21 cellular contexts compared by ENCODE assay signal in genomic region chr6:148968636-148969270, GRCh38.
A peak's percentile ranks its signal among the peaks of the same experiment; 100 is the strongest.
DNase-seq lines count a peak whose midpoint lies in the region; ATAC-seq and TF ChIP-seq lines count a peak whose summit lies in the region.
"Had no signal": no experiment of that assay in that cellular context is flagged by ENCODE, and none has a peak within 500 bp of the region (broad histone marks: within the 10 kb centered on the region; RNA-seq: fewer than 3 reads in every experiment).

No MANE protein-coding gene starts in this region.

- H3K9me3 ChIP-seq in GM23248 (ENCODE audit: low read depth) (no peaks in the 10 kb centered on the region), adipocyte (ENCODE audit: control insufficient read depth, low read length) (no peaks in the 10 kb centered on the region), smooth muscle cell (replicated peaks; ENCODE audit: low read depth) (no peaks in the 10 kb centered on the region)
- H3K9me3 ChIP-seq: BLaER1, neutrophil, tibial nerve had no signal

- no peaks in the 10 kb centered on the region for H3K79me2 ChIP-seq in GM23248 (ENCODE audit: insufficient read depth)
- no peaks in the 10 kb centered on the region for H3K79me2 ChIP-seq in smooth muscle cell (ENCODE audit: low read depth)

- H3K27me3 ChIP-seq in GM23248 (replicated peaks; ENCODE audit: insufficient read depth) (no peaks in the 10 kb centered on the region), adipocyte (replicated peaks; ENCODE audit: control insufficient read depth, insufficient read depth, low read length) (no peaks in the 10 kb centered on the region), smooth muscle cell (ENCODE audit: low read depth) (no peaks in the 10 kb centered on the region)
- H3K27me3 ChIP-seq: BLaER1, tibial nerve had no signal

- intact Hi-C loops in Right ventricle myocardium superior (cut with DNase I) = no loop called here

- H3K4me1 Mint-ChIP-seq in T-cell = peaks cover 0 to 7% (median 6%) of the 10 kb centered on the region in 3 donors

- H2AFZ ChIP-seq in GM23248 = no peak overlapping the region; the same call in 1 of the 2 replicates
- H2AFZ ChIP-seq in smooth muscle cell (ENCODE audit: low read depth) = no peak overlapping the region

- H4K20me1 ChIP-seq in GM23248 (ENCODE audit: insufficient read depth) (no peaks in the 10 kb centered on the region), smooth muscle cell (ENCODE audit: low read depth) (no peaks in the 10 kb centered on the region)

- no peaks in the 10 kb centered on the region for H3K36me3 Mint-ChIP-seq in T-cell

- H3K4me3 ChIP-seq in GM23248 (peak overlapping the region; percentile 16; the same call in 1 of the 2 replicates), adipocyte (ENCODE audit: low read length) (peak overlapping the region; percentile 55), fibroblast of mammary gland (ENCODE audit: control insufficient read depth, low read depth, low read length) (no peak overlapping the region), smooth muscle cell (no peak overlapping the region)
- H3K4me3 ChIP-seq: BLaER1, tibial nerve had no signal

- POLR2A ChIA-PET in T-cell (lab: Charles Lee) = no interaction called here

- CTCF ChIA-PET in T-cell (lab: Charles Lee) = no interaction called here

- H3K4me2 ChIP-seq in GM23248 (ENCODE audit: unreplicated experiment) (peak overlapping the region; percentile 56), smooth muscle cell (peak overlapping the region; percentile 32)
- H3K4me2 ChIP-seq: BLaER1 had no signal

- H3K9me3 Mint-ChIP-seq in T-cell = no peaks in the 10 kb centered on the region
- H3K9me3 Mint-ChIP-seq: activated B cell treated with CpG ODN at 0.5 μM for 24 hours; activated CD8-positive, alpha-beta T cell treated with anti-CD3 and anti-CD28 coated beads for 36 hours; activated T-cell treated with anti-CD3 and anti-CD28 coated beads, Interleukin-2, amount 50 U/mL, for 24 hours; dendritic cell treated with granulocyte-macrophage colony-stimulating factor and Interleukin-4, amounts not matched to agents 40 ng/mL and 50 ng/mL, for 4 days; stimulated activated naive B cell treated with anti-CD40 and anti-IgM and Interleukin-4, amounts not matched to agents 10 μg/mL and 1 μg/mL and 100 μg/mL, for 72 hours had no signal

- peaks cover 26% of the 10 kb centered on the region for H3F3A ChIP-seq in GM23248 (ENCODE audit: insufficient read depth)
- no peaks in the 10 kb centered on the region for H3F3A ChIP-seq in smooth muscle cell (ENCODE audit: low read depth)

- ATAC-seq in Right ventricle myocardium superior (ENCODE audit: poor library complexity) = no peak
- ATAC-seq in T-cell (replicated peaks in 1 of 4) = no peak
- ATAC-seq: activated CD8-positive, alpha-beta T cell treated with anti-CD3 and anti-CD28 coated beads for 36 hours; left lobe of liver; stimulated activated naive B cell treated with anti-CD40 and anti-IgM and Interleukin-4, amounts not matched to agents 10 μg/mL and 1 μg/mL and 100 μg/mL, for 72 hours had no signal

- H3K36me3 ChIP-seq in GM23248 (ENCODE audit: low read depth) (no peaks in the 10 kb centered on the region), adipocyte (ENCODE audit: control insufficient read depth, insufficient read depth, low read length, severe bottlenecking) (no peaks in the 10 kb centered on the region), smooth muscle cell (ENCODE audit: low read depth) (no peaks in the 10 kb centered on the region)
- H3K36me3 ChIP-seq: neutrophil had no signal

- H3K4me1 ChIP-seq in GM23248 (ENCODE audit: insufficient read depth) = peaks cover 39% of the 10 kb centered on the region
- H3K4me1 ChIP-seq in adipocyte (ENCODE audit: control insufficient read depth, insufficient read depth, low read length) = peaks cover 36% of the 10 kb centered on the region
- peaks cover 44% of the 10 kb centered on the region for H3K4me1 ChIP-seq in smooth muscle cell (ENCODE audit: low read depth)

- H3K27ac ChIP-seq in GM23248 (peak overlapping the region; percentile 96), smooth muscle cell (ENCODE audit: low read depth) (peak overlapping the region; percentile 26)
- H3K27ac ChIP-seq: BLaER1, neutrophil had no signal

- peak; percentile 82 for DNase-seq in GM23248
- DNase-seq in adipocyte (ENCODE audit: low read depth) = peak; percentile 77
- peak; percentile 27 for DNase-seq in fibroblast of mammary gland (ENCODE audit: low read depth)
- no peak for DNase-seq in smooth muscle cell (lab: John Stamatoyannopoulos, UW; ENCODE audit: unreplicated experiment)
- no peak for DNase-seq in Right ventricle myocardium superior
- DNase-seq in T-cell = no peak
- DNase-seq in stimulated activated CD4-positive, alpha-beta T cell treated with anti-CD3 and anti-CD28 coated beads, Interleukin-2, amount 100 ng/mL, for 48 hours = no peak
- DNase-seq: activated B cell treated with CpG ODN at 0.5 μM for 24 hours; activated CD8-positive, alpha-beta T cell treated with anti-CD3 and anti-CD28 coated beads for 36 hours; activated naive CD4-positive, alpha-beta T cell treated with anti-CD3 and anti-CD28 coated beads, Interleukin-2, amount 50 U/mL, for 16 hours; activated T-cell treated with anti-CD3 and anti-CD28 coated beads, Interleukin-2, amount 50 U/mL, for 24 hours; GOT3; NCI-H1105 treated with DMSO at 0.1 percent for 48 hours; NCI-H2081 treated with DMSO at 0.1 percent for 48 hours; NCI-H526; stimulated activated naive B cell treated with anti-CD40 and anti-IgM and Interleukin-4, amounts not matched to agents 10 μg/mL and 1 μg/mL and 100 μg/mL, for 72 hours had no signal

- peaks cover 2 to 6% of the 10 kb centered on the region in 2 donors for H3K27me3 Mint-ChIP-seq in T-cell
- H3K27me3 Mint-ChIP-seq: activated B cell treated with CpG ODN at 0.5 μM for 24 hours; stimulated activated naive B cell treated with anti-CD40 and anti-IgM and Interleukin-4, amounts not matched to agents 10 μg/mL and 1 μg/mL and 100 μg/mL, for 72 hours had no signal

- WGBS in GM23248 (ENCODE audit: low coverage in 1 of 2, low lambda C conversion rate in 2 of 2, missing lambda C conversion rate in 2 of 2), 2 experiments = 0 to 14% methylated on average over 1 of the region's 1 CpG
- WGBS in smooth muscle cell (ENCODE audit: low lambda C conversion rate) = 27% methylated on average over 1 of the region's 1 CpG

- no peak for TF ChIP-seq CTCF in fibroblast of mammary gland (conservative IDR thresholded peaks at IDR 0.05; ENCODE audit: control insufficient read depth, insufficient read depth, low read depth, low read length)
- TF ChIP-seq CTCF in smooth muscle cell (IDR thresholded peaks at IDR 0.05; ENCODE audit: borderline replicate concordance, insufficient read depth, poor library complexity, severe bottlenecking) = no peak

- H3K9ac ChIP-seq in GM23248 (peak overlapping the region; percentile 74), adipocyte (ENCODE audit: low read length) (peak overlapping the region; percentile 70), smooth muscle cell (ENCODE audit: low read depth) (no peak overlapping the region)
- H3K9ac ChIP-seq: BLaER1 had no signal

- H3K4me3 Mint-ChIP-seq in T-cell = no peak overlapping the region
- H3K4me3 Mint-ChIP-seq: activated B cell treated with CpG ODN at 0.5 μM for 24 hours; activated CD8-positive, alpha-beta T cell treated with anti-CD3 and anti-CD28 coated beads for 36 hours; activated T-cell treated with anti-CD3 and anti-CD28 coated beads, Interleukin-2, amount 50 U/mL, for 24 hours; dendritic cell treated with granulocyte-macrophage colony-stimulating factor and Interleukin-4, amounts not matched to agents 40 ng/mL and 50 ng/mL, for 4 days; stimulated activated naive B cell treated with anti-CD40 and anti-IgM and Interleukin-4, amounts not matched to agents 10 μg/mL and 1 μg/mL and 100 μg/mL, for 72 hours had no signal

- H3K27ac Mint-ChIP-seq in T-cell = no peak overlapping the region
- H3K27ac Mint-ChIP-seq: activated B cell treated with CpG ODN at 0.5 μM for 24 hours; activated CD8-positive, alpha-beta T cell treated with anti-CD3 and anti-CD28 coated beads for 36 hours; activated T-cell treated with anti-CD3 and anti-CD28 coated beads, Interleukin-2, amount 50 U/mL, for 24 hours; dendritic cell treated with granulocyte-macrophage colony-stimulating factor and Interleukin-4, amounts not matched to agents 40 ng/mL and 50 ng/mL, for 4 days; stimulated activated naive B cell treated with anti-CD40 and anti-IgM and Interleukin-4, amounts not matched to agents 10 μg/mL and 1 μg/mL and 100 μg/mL, for 72 hours had no signal

- in situ Hi-C loops in GM23248 (cut with MboI) = no loop called here

- no peaks in the 10 kb centered on the region for H3K9me2 ChIP-seq in GM23248 (ENCODE audit: insufficient read depth)

Comparison
In these comparisons a context has a peak if more than half of its experiments do, and no peak if none do; other contexts are left out.
1. DNase-seq: peak in GM23248 (single experiment), adipocyte (single experiment) and fibroblast of mammary gland (single experiment); none in smooth muscle cell (single experiment), Right ventricle myocardium superior (single experiment), T-cell (0 of 34) and stimulated activated CD4-positive, alpha-beta T cell treated with anti-CD3 and anti-CD28 coated beads, Interleukin-2, amount 100 ng/mL, for 48 hours (0 of 2).
2. H3K4me3 ChIP-seq: peak in GM23248 (single experiment) and adipocyte (single experiment); none in fibroblast of mammary gland (single experiment) and smooth muscle cell (single experiment).